ENCODE assay signal across 8 cellular contexts in the genomic region with DNA sequence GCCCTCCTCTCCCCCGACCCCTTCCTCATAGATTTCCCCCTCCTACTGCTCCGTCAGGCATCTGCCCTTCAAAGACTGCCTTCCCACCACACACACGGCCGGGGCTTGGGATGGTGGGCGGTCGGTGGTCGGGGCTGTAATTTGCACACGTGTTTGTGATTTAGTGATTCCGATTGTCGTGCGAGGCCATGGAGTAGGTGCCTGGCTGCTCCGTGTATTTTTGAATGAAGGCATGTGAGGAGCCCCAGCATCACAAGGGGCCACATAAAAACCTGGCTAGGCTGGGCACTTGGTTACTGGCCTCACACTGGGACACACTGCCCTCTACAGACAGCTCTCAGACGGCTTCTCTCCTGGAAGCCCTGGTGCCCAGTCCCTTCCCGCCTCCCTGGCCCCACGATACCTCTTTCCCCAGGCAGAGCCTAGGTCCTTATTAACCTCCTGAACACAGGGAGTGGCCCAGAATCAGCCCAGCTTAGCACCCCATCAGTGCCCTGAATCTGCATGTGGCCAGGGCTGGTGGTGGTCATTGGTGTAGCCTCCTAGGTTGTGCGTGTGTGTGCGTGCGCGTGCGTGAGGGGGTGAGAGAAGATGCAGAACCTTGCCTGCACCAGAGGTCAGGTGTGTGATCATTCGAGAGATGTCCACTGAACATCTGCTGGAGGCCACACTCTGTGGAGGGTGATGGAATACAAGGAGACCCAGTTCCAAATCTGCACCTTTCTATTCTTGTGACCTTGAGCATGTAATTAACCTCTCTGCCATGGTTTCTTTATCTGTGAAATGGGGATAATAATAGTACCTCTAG. TPM values are rescaled to one million over a fixed set of nuclear protein-coding genes. Genes with fewer than 3 reads are reported as not detected.
DNase-seq lines count a peak whose midpoint lies in the region; ATAC-seq and TF ChIP-seq lines count a peak whose summit lies in the region.

No MANE protein-coding gene starts in this region.

- in situ Hi-C loops in astrocyte of the cerebellum (cut with HindIII; ENCODE audit: low sequenced_read_pairs): no loop called here

- peaks cover 0 to 32% of the 10 kb centered on the region in 2 donors for H3K4me1 ChIP-seq in right atrium auricular region

- peak overlapping the region; percentile 92 to 94 for H3K27ac ChIP-seq in right atrium auricular region

- no peaks in the 10 kb centered on the region for H3K9me3 ChIP-seq in right atrium auricular region

- peak; percentile 72 for TF ChIP-seq CTCF in GM06990 (IDR thresholded peaks at IDR 0.05; ENCODE audit: insufficient read depth, low read length, poor library complexity, severe bottlenecking)
- TF ChIP-seq CTCF in astrocyte of the cerebellum (IDR thresholded peaks at IDR 0.05; ENCODE audit: low read depth, low read length, missing control alignments): peak; percentile 88
- peak; percentile 71 to 86 for TF ChIP-seq CTCF in right atrium auricular region (IDR thresholded peaks at IDR 0.05)

- H3K36me3 ChIP-seq in GM06990 (ENCODE audit: control insufficient read depth, insufficient read depth, low read length) (peaks cover 14% of the 10 kb centered on the region), right atrium auricular region (no peaks in the 10 kb centered on the region)

- no peaks in the 10 kb centered on the region for H3K27me3 ChIP-seq in GM06990 (replicated peaks; ENCODE audit: control insufficient read depth, insufficient read depth, low read length)
- H3K27me3 ChIP-seq in right atrium auricular region: no peaks in the 10 kb centered on the region

- peak; percentile 48 for DNase-seq in GM06990 (ENCODE audit: extremely low read depth, insufficient read length)
- DNase-seq in NCI-H1105 (lab: John Stamatoyannopoulos, UW): peak; percentile 71
- DNase-seq in SKM-1 treated with dmso at 0.1 percent for 144 hours (lab: John Stamatoyannopoulos, UW; ENCODE audit: unreplicated experiment): peak; percentile 68
- peak; percentile 59 for DNase-seq in astrocyte of the cerebellum (ENCODE audit: low read depth)
- DNase-seq in right atrium auricular region (ENCODE audit: low spot score): peak; percentile 78
- peak; percentile 87 for DNase-seq in pons (ENCODE audit: low spot score)

- no peak for ATAC-seq in HG02840 (IDR thresholded peaks at IDR 0.05; ENCODE audit: low FRiP score, unreplicated experiment)
- no peak for ATAC-seq in GM19463 (IDR thresholded peaks at IDR 0.05; ENCODE audit: unreplicated experiment)

- H3K4me3 ChIP-seq in GM06990 (replicated peaks; ENCODE audit: low read depth, low read length) (peak overlapping the region; percentile 87), astrocyte of the cerebellum (ENCODE audit: low read depth, low read length) (peak overlapping the region; percentile 74), right atrium auricular region (peak overlapping the region; percentile 64 to 72)

RNA-seq across cellular contexts. Expression of gene SOCS1, which starts 1.3 kb away (rescaled TPM):
- total RNA-seq in right atrium auricular region: 1 to 10 TPM; 4.7 to 5.5 TPM

RNA-seq across cellular contexts. Expression of gene TNP2, which starts 11.8 kb away (rescaled TPM):
- total RNA-seq in right atrium auricular region: not detected

RNA-seq across cellular contexts. Expression of gene PRM3, which starts 16.1 kb away (rescaled TPM):
- total RNA-seq in right atrium auricular region: not detected

RNA-seq across cellular contexts. Expression of gene PRM2, which starts 18.9 kb away (rescaled TPM):
- total RNA-seq in right atrium auricular region: not detected

RNA-seq across cellular contexts. Expression of gene PRM1, which starts 23.8 kb away (rescaled TPM):
- total RNA-seq in right atrium auricular region: not detected
